9 cellular contexts compared by ENCODE assay signal in genomic region chr17:82239926-82240505, GRCh38. TPM values are rescaled to one million over a fixed set of nuclear protein-coding genes. Genes with fewer than 3 reads are reported as not detected.
DNase-seq lines count a peak whose midpoint lies in the region; ATAC-seq and TF ChIP-seq lines count a peak whose summit lies in the region.
"Had no signal": no experiment of that assay in that cellular context is flagged by ENCODE, and none has a peak within 500 bp of the region (broad histone marks: within the 10 kb centered on the region; RNA-seq: fewer than 3 reads in every experiment).

No MANE protein-coding gene starts in this region.

- ATAC-seq in CD4-positive, alpha-beta T cell (ENCODE audit: poor library complexity) = no peak
- ATAC-seq in GM21526 (IDR thresholded peaks at IDR 0.05; ENCODE audit: low FRiP score, unreplicated experiment) (no peak), GM18519 (IDR thresholded peaks at IDR 0.05; ENCODE audit: low FRiP score, unreplicated experiment) (no peak)

- H3K27me3 Mint-ChIP-seq in CD4-positive, alpha-beta T cell = no peaks in the 10 kb centered on the region

- CTCF ChIA-PET in CD4-positive, alpha-beta T cell (lab: Charles Lee) = interaction anchor here (0.6 to 1.2 kb wide), 3 partner anchors 34 to 210 kb away, joined by 3 to 4 read pairs (median 3); no protein-coding TSS in a partner anchor

- H3K9me3 ChIP-seq in CD4-positive, alpha-beta T cell (ENCODE audit: control insufficient read depth, low read length) = no peaks in the 10 kb centered on the region

- H3K4me3 Mint-ChIP-seq in CD4-positive, alpha-beta T cell = no peak overlapping the region

- TF ChIP-seq CTCF in CD4-positive, alpha-beta T cell (IDR thresholded peaks at IDR 0.05) = no peak

- POLR2A ChIA-PET in CD4-positive, alpha-beta T cell (lab: Charles Lee) = interaction anchor here (0.8 to 2.5 kb wide), 5 partner anchors 11 to 58 kb away, joined by 3 to 9 read pairs (median 4); partner anchors contain the start of gene SLC16A3

- peaks cover 57% of the 10 kb centered on the region for H3K4me1 Mint-ChIP-seq in CD4-positive, alpha-beta T cell (ENCODE audit: low read depth)

- peak overlapping the region; percentile 50 for H3K27ac ChIP-seq in CD4-positive, alpha-beta T cell (ENCODE audit: low read depth, low read length)
- peak overlapping the region; percentile 91 for H3K27ac ChIP-seq in epithelial cell of prostate

- no peaks in the 10 kb centered on the region for H3K9me3 Mint-ChIP-seq in CD4-positive, alpha-beta T cell

- DNase-seq in CD4-positive, alpha-beta T cell = peak in 1 of 10 experiments; percentile 8
- peak; percentile 33 for DNase-seq in NCI-H1694 (lab: John Stamatoyannopoulos, UW)
- DNase-seq in epithelial cell of prostate (ENCODE audit: low read depth, low spot score) = no peak
- peak; percentile 80 for DNase-seq in posterior vena cava (ENCODE audit: low spot score)
- no peak for DNase-seq in HPDE6-E6E7 (ENCODE audit: extremely low spot score)
- DNase-seq in hippocampal formation (lab: John Stamatoyannopoulos, UW) = no peak
- DNase-seq: activated effector memory CD4-positive, alpha-beta T cell treated with Interleukin-2 at 50 U/mL for 16 hours had no signal

- H3K27ac Mint-ChIP-seq in CD4-positive, alpha-beta T cell = peak overlapping the region; percentile 95

- intact Hi-C loops in CD4-positive, alpha-beta T cell (cut with DNase I, micrococcal nuclease) = loop anchor here (5.0 to 10.0 kb wide), 6 partner anchors 32 to 205 kb away; partner anchors contain the start of genes CSNK1D (in 1 of the 2), DCXR (in 1 of the 2) and RAC3 (in 1 of the 2)
- intact Hi-C loops in posterior vena cava (cut with DNase I) = no loop called here

- H3K27me3 ChIP-seq in CD4-positive, alpha-beta T cell (ENCODE audit: control insufficient read depth, insufficient read depth, low read length) = no peaks in the 10 kb centered on the region

- H3K36me3 Mint-ChIP-seq in CD4-positive, alpha-beta T cell (ENCODE audit: low read depth) = peaks cover 42% of the 10 kb centered on the region

RNA-seq across cellular contexts. Expression of gene SLC16A3, which starts 11.2 kb away (rescaled TPM):
- 10 to 100 TPM; 93.4 to 99.0 TPM for total RNA-seq in CD4-positive, alpha-beta T cell
- 10 to 100 TPM; 53.7 to 65.6 TPM for total RNA-seq in posterior vena cava

RNA-seq across cellular contexts. Expression of gene CCDC57, which starts 27.4 kb away (rescaled TPM):
- 100 to 1,000 TPM; 129 to 135 TPM for total RNA-seq in CD4-positive, alpha-beta T cell
- total RNA-seq in posterior vena cava = 10 to 100 TPM; 20.3 to 28.5 TPM

RNA-seq across cellular contexts. Expression of gene CSNK1D, which starts 33.5 kb away (rescaled TPM):
- total RNA-seq in CD4-positive, alpha-beta T cell = 100 to 1,000 TPM; 277 to 286 TPM
- total RNA-seq in posterior vena cava = 100 to 1,000 TPM in 1 of 2 donors, 10 to 100 TPM in 1; 93.6 to 103 TPM

Comparison
In these comparisons a context has a peak if more than half of its experiments do, and no peak if none do; other contexts are left out.
1. DNase-seq: peak in NCI-H1694 (single experiment) and posterior vena cava (single experiment); none in epithelial cell of prostate (single experiment), HPDE6-E6E7 (single experiment) and hippocampal formation (0 of 2).
2. RNA of gene CCDC57, which starts 27.4 kb away (total RNA-seq): 129 to 135 TPM in CD4-positive, alpha-beta T cell; 20.3 to 28.5 TPM in posterior vena cava; every median in the first group is over 4 times any median in the second.
3. intact Hi-C loops: an anchor here in CD4-positive, alpha-beta T cell (5.0 to 10.0 kb wide); none called in posterior vena cava.